ENCODE assay signal across 1 cellular context in the genomic region with DNA sequence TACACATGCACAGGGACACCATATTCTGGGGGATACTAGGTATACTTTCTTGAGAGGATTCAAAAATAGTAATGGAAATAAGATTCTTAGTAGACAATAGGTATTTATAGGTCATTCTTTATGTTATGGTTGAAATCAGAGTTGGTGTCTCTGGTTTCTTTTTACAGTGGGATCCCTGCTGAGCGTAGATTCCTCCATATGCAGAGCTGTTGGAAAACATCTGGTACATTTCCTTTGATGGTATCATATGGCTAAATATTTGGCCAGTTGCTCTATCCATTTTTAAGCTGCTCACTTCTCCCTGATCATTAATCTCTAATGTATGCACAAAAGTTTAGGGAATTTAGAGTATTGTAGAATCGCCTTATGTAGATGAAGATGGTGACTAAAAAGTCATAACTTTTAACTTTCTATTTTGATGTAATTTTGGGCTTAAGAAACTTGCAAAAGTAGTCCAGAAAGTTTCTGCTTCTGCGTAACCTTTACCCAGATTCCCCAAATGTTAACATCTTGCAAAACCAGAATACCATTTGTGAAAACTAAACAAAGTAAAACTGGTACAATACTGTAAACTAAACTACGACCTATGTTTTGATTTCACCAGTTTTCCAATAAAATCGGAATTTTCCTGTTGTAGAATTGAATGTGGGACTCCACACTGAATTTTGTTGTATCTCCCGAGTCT.
TF ChIP-seq lines count a peak whose summit lies in the region.

No MANE protein-coding gene starts in this region.

TF ChIP-seq in GM23338, 12 proteins besides CTCF, POLR2A, EP300 and RAD21:
- no peak for TF ChIP-seq EZH2 (IDR thresholded peaks at IDR 0.05; ENCODE audit: low read depth, unreplicated experiment)
- TF ChIP-seq, protein P1, sequence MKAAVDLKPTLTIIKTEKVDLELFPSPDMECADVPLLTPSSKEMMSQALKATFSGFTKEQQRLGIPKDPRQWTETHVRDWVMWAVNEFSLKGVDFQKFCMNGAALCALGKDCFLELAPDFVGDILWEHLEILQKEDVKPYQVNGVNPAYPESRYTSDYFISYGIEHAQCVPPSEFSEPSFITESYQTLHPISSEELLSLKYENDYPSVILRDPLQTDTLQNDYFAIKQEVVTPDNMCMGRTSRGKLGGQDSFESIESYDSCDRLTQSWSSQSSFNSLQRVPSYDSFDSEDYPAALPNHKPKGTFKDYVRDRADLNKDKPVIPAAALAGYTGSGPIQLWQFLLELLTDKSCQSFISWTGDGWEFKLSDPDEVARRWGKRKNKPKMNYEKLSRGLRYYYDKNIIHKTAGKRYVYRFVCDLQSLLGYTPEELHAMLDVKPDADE (IDR thresholded peaks at IDR 0.05): no peak
- TF ChIP-seq CREB1 (CRISPR knock-in tag; IDR thresholded peaks at IDR 0.05; ENCODE audit: low read depth): no peak
- TF ChIP-seq STAT1 (IDR thresholded peaks at IDR 0.05; ENCODE audit: unreplicated experiment): no peak
- TF ChIP-seq REST (IDR thresholded peaks at IDR 0.05; ENCODE audit: unreplicated experiment): no peak
- TF ChIP-seq, protein P2, sequence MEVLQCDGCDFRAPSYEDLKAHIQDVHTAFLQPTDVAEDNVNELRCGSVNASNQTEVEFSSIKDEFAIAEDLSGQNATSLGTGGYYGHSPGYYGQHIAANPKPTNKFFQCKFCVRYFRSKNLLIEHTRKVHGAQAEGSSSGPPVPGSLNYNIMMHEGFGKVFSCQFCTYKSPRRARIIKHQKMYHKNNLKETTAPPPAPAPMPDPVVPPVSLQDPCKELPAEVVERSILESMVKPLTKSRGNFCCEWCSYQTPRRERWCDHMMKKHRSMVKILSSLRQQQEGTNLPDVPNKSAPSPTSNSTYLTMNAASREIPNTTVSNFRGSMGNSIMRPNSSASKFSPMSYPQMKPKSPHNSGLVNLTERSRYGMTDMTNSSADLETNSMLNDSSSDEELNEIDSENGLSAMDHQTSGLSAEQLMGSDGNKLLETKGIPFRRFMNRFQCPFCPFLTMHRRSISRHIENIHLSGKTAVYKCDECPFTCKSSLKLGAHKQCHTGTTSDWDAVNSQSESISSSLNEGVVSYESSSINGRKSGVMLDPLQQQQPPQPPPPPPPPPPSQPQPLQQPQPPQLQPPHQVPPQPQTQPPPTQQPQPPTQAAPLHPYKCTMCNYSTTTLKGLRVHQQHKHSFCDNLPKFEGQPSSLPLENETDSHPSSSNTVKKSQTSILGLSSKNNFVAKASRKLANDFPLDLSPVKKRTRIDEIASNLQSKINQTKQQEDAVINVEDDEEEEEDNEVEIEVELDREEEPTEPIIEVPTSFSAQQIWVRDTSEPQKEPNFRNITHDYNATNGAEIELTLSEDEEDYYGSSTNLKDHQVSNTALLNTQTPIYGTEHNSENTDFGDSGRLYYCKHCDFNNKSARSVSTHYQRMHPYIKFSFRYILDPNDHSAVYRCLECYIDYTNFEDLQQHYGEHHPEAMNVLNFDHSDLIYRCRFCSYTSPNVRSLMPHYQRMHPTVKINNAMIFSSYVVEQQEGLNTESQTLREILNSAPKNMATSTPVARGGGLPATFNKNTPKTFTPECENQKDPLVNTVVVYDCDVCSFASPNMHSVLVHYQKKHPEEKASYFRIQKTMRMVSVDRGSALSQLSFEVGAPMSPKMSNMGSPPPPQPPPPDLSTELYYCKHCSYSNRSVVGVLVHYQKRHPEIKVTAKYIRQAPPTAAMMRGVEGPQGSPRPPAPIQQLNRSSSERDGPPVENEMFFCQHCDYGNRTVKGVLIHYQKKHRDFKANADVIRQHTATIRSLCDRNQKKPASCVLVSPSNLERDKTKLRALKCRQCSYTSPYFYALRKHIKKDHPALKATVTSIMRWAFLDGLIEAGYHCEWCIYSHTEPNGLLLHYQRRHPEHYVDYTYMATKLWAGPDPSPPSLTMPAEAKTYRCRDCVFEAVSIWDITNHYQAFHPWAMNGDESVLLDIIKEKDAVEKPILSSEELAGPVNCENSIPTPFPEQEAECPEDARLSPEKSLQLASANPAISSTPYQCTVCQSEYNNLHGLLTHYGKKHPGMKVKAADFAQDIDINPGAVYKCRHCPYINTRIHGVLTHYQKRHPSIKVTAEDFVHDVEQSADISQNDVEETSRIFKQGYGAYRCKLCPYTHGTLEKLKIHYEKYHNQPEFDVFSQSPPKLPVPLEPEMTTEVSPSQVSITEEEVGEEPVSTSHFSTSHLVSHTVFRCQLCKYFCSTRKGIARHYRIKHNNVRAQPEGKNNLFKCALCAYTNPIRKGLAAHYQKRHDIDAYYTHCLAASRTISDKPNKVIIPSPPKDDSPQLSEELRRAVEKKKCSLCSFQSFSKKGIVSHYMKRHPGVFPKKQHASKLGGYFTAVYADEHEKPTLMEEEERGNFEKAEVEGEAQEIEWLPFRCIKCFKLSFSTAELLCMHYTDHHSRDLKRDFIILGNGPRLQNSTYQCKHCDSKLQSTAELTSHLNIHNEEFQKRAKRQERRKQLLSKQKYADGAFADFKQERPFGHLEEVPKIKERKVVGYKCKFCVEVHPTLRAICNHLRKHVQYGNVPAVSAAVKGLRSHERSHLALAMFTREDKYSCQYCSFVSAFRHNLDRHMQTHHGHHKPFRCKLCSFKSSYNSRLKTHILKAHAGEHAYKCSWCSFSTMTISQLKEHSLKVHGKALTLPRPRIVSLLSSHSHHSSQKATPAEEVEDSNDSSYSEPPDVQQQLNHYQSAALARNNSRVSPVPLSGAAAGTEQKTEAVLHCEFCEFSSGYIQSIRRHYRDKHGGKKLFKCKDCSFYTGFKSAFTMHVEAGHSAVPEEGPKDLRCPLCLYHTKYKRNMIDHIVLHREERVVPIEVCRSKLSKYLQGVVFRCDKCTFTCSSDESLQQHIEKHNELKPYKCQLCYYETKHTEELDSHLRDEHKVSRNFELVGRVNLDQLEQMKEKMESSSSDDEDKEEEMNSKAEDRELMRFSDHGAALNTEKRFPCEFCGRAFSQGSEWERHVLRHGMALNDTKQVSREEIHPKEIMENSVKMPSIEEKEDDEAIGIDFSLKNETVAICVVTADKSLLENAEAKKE (CRISPR knock-in tag; IDR thresholded peaks at IDR 0.05): no peak
- no peak for TF ChIP-seq JUNB (IDR thresholded peaks at IDR 0.05; ENCODE audit: unreplicated experiment)
- no peak for TF ChIP-seq ZNF331 (CRISPR knock-in tag; IDR thresholded peaks at IDR 0.05; ENCODE audit: low read depth)
- no peak for TF ChIP-seq EZH2phosphoT487 (IDR thresholded peaks at IDR 0.05; ENCODE audit: unreplicated experiment)
- TF ChIP-seq NANOG (IDR thresholded peaks at IDR 0.05; ENCODE audit: borderline replicate concordance): no peak
- no peak for TF ChIP-seq ZNF114 (CRISPR knock-in tag; IDR thresholded peaks at IDR 0.05)
- TF ChIP-seq POLR2AphosphoS5 (IDR thresholded peaks at IDR 0.05; ENCODE audit: low read depth): no peak
